1 cellular context compared by ENCODE assay signal in the genomic region with DNA sequence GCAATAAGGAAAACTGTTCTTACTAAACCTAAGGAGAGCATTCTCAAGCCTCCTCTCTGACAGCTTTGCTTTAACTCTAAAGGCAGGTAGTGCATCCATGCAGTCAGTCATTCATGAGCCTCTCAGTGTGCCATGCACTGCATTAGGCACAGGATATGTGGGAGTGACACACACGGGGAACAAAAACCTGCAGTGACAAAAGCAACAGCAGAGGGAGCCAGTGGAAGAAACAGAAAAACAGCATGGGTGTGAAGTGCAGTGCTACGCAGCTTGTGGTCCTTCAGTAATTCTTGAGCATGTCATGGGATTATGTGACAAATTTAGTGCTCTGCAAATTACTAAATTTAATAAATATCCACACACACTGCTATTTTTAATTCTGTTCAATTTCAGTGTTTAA.
TF ChIP-seq lines count a peak whose summit lies in the region.

No MANE protein-coding gene starts in this region.

TF ChIP-seq in IMR-90, 13 proteins besides CTCF, POLR2A, EP300 and RAD21 (continued from another document):
- peak; percentile 42; the same call in 1 of the 2 replicates for TF ChIP-seq SMC3 (IDR thresholded peaks at IDR 0.05; ENCODE audit: low read depth, low read length)
- TF ChIP-seq CEBPB (IDR thresholded peaks at IDR 0.05; ENCODE audit: low read depth, low read length), result no peak
